In genomic region chr13:114140131-114140908, GRCh38 we compare ENCODE assay signal across 8 cellular contexts. TPM values are rescaled to one million over a fixed set of nuclear protein-coding genes. Genes with fewer than 3 reads are reported as not detected.
DNase-seq lines count a peak whose midpoint lies in the region; ATAC-seq and TF ChIP-seq lines count a peak whose summit lies in the region.
"Had no signal": no experiment of that assay in that cellular context is flagged by ENCODE, and none has a peak within 500 bp of the region (broad histone marks: within the 10 kb centered on the region; RNA-seq: fewer than 3 reads in every experiment).

No MANE protein-coding gene starts in this region.

- H3K27me3 Mint-ChIP-seq in activated CD4-positive, alpha-beta memory T cell treated with anti-CD3 and anti-CD28 coated beads, Interleukin-2, amount 10 ng/mL, durations not matched to agents 7 days and 5 days, result peaks cover 5% of the 10 kb centered on the region
- H3K27me3 Mint-ChIP-seq in naive thymus-derived CD4-positive, alpha-beta T cell, result peaks cover 0 to 5% (median 0%) of the 10 kb centered on the region in 5 donors

- H4K91ac ChIP-seq in IMR-90 (ENCODE audit: insufficient read depth, low read depth, low read length), result no peak overlapping the region

- ATAC-seq in IMR-90 (ENCODE audit: low read depth), result no peak
- peak; percentile 32 for ATAC-seq in naive thymus-derived CD4-positive, alpha-beta T cell

- H3K56ac ChIP-seq in IMR-90 (ENCODE audit: extremely low read depth, insufficient read depth, low read length), result no peak overlapping the region

- peak overlapping the region; percentile 26 for H3K4me3 ChIP-seq in GM12865 (ENCODE audit: low read depth, low read length)
- no peak overlapping the region for H3K4me3 ChIP-seq in IMR-90 (ENCODE audit: insufficient read depth, low read depth, low read length)
- peak overlapping the region; percentile 50 for H3K4me3 ChIP-seq in naive thymus-derived CD4-positive, alpha-beta T cell (ENCODE audit: low read length)
- no peak overlapping the region for H3K4me3 ChIP-seq in H7 (ENCODE audit: insufficient read depth, low read depth, low read length)

- TF ChIP-seq CTCF in GM12865 (IDR thresholded peaks at IDR 0.05; ENCODE audit: insufficient read depth, low read depth, low read length, missing control alignments), result no peak
- TF ChIP-seq CTCF in IMR-90 (conservative IDR thresholded peaks at IDR 0.05; ENCODE audit: low read depth, low read length), result no peak

- H3K9me3 ChIP-seq in IMR-90 (ENCODE audit: control insufficient read depth, insufficient read depth, low read length), result no peaks in the 10 kb centered on the region
- H3K9me3 ChIP-seq in naive thymus-derived CD4-positive, alpha-beta T cell (ENCODE audit: control insufficient read depth in 2 of 3, low read length in 3 of 3), result no peaks in the 10 kb centered on the region

- H4K20me1 ChIP-seq in IMR-90 (ENCODE audit: insufficient read depth, low read length), result 0 out of 2 replicates have a peak, but pooled peaks cover 3% of the 10 kb centered on the region

- 0 out of 2 replicates have a peak overlapping the region, but pooled peaks have one; percentile 29 for H3K23ac ChIP-seq in IMR-90 (ENCODE audit: low read depth, low read length)

- in situ Hi-C loops in IMR-90 (cut with MboI; ENCODE audit: low sequenced_read_pairs), result no loop called here

- H3K36me3 Mint-ChIP-seq in activated CD4-positive, alpha-beta memory T cell treated with anti-CD3 and anti-CD28 coated beads, Interleukin-2, amount 10 ng/mL, durations not matched to agents 7 days and 5 days (ENCODE audit: low read depth), result peaks cover 6% of the 10 kb centered on the region
- peaks cover 0 to 3% (median 0%) of the 10 kb centered on the region in 5 donors for H3K36me3 Mint-ChIP-seq in naive thymus-derived CD4-positive, alpha-beta T cell

- 40% methylated on average over 1 of the region's 25 CpGs; no CpG with 5 or more reads in 1 of the 2 experiments for WGBS in IMR-90 (ENCODE audit: extremely low coverage in 2 of 2, insufficient read length in 1 of 2), 2 experiments

- dilution Hi-C loops in IMR-90 (cut with HindIII; ENCODE audit: low sequenced_read_pairs, unreplicated experiment), result no loop called here

- TF ChIP-seq POLR2A in IMR-90 (IDR thresholded peaks at IDR 0.05; ENCODE audit: low read depth, low read length), result no peak

- no peak overlapping the region for H2BK15ac ChIP-seq in IMR-90 (ENCODE audit: low read depth, low read length)

- H3K4me1 ChIP-seq in IMR-90 (ENCODE audit: control insufficient read depth, insufficient read depth, low read length), result peaks cover 8% of the 10 kb centered on the region
- peaks cover 51 to 55% of the 10 kb centered on the region in 2 donors for H3K4me1 ChIP-seq in naive thymus-derived CD4-positive, alpha-beta T cell (ENCODE audit: control insufficient read depth in 2 of 2, insufficient read depth in 2 of 2, low read length in 2 of 2)

- H2AFZ ChIP-seq in IMR-90 (replicated peaks; ENCODE audit: low read length, poor library complexity), result no peak overlapping the region

- peaks cover 19% of the 10 kb centered on the region for H3K9me1 ChIP-seq in IMR-90 (ENCODE audit: insufficient read depth, low read length)

- BruUV-seq in IMR-90 (replicated peaks; lab: Mats Ljungman, UMichigan), result no TSS peak

- H3K4me2 ChIP-seq in IMR-90 (ENCODE audit: low read depth, low read length), result no peak overlapping the region

- no peak overlapping the region for H2BK5ac ChIP-seq in IMR-90 (ENCODE audit: low read depth, low read length, poor library complexity, severe bottlenecking)

- CTCF ChIA-PET in IMR-90 (lab: Yijun Ruan, JAX), result no interaction called here
- CTCF ChIA-PET in activated CD4-positive, alpha-beta memory T cell treated with anti-CD3 and anti-CD28 coated beads, Interleukin-2, amount 10 ng/mL, durations not matched to agents 7 days and 5 days (lab: Charles Lee), result interaction anchor here (0.6 to 1.5 kb wide), 8 partner anchors 8 to 181 kb away, joined by 3 to 6 read pairs (median 5); no protein-coding TSS in a partner anchor
- CTCF ChIA-PET in naive thymus-derived CD4-positive, alpha-beta T cell (lab: Charles Lee), result interaction anchor here (0.8 to 2.1 kb wide), 5 partner anchors 10 to 86 kb away, joined by 3 to 13 read pairs (median 4); no protein-coding TSS in a partner anchor

- no peak overlapping the region for H4K8ac ChIP-seq in IMR-90 (ENCODE audit: low read depth in 2 of 2, low read length in 2 of 2)

- H3K36me3 ChIP-seq in IMR-90 (ENCODE audit: control insufficient read depth, insufficient read depth, low read length) (no peaks in the 10 kb centered on the region), H7 (replicated peaks; ENCODE audit: control insufficient read depth, insufficient read depth, low read length) (no peaks in the 10 kb centered on the region)
- H3K36me3 ChIP-seq in naive thymus-derived CD4-positive, alpha-beta T cell (ENCODE audit: control insufficient read depth in 2 of 3, insufficient read depth in 3 of 3, low read length in 3 of 3), result no peaks in the 10 kb centered on the region

- no peak overlapping the region for H3K27ac Mint-ChIP-seq in activated CD4-positive, alpha-beta memory T cell treated with anti-CD3 and anti-CD28 coated beads, Interleukin-2, amount 10 ng/mL, durations not matched to agents 7 days and 5 days
- no peak overlapping the region for H3K27ac Mint-ChIP-seq in naive thymus-derived CD4-positive, alpha-beta T cell

- H3K4me1 Mint-ChIP-seq in activated CD4-positive, alpha-beta memory T cell treated with anti-CD3 and anti-CD28 coated beads, Interleukin-2, amount 10 ng/mL, durations not matched to agents 7 days and 5 days, result peaks cover 17% of the 10 kb centered on the region
- H3K4me1 Mint-ChIP-seq in naive thymus-derived CD4-positive, alpha-beta T cell, result peaks cover 13 to 36% (median 26%) of the 10 kb centered on the region in 7 donors

- H3K9me3 Mint-ChIP-seq in activated CD4-positive, alpha-beta memory T cell treated with anti-CD3 and anti-CD28 coated beads, Interleukin-2, amount 10 ng/mL, durations not matched to agents 7 days and 5 days, result peaks cover 2% of the 10 kb centered on the region
- peaks cover 0 to 3% (median 0%) of the 10 kb centered on the region in 11 donors for H3K9me3 Mint-ChIP-seq in naive thymus-derived CD4-positive, alpha-beta T cell

- no peak overlapping the region for H2AK5ac ChIP-seq in IMR-90 (ENCODE audit: low read depth, low read length)

- DNase-seq in GM12865 (ENCODE audit: low read depth) (no peak), IMR-90 (no peak), NOMO-1 treated with dmso at 0.1 percent for 144 hours (lab: John Stamatoyannopoulos, UW; ENCODE audit: unreplicated experiment) (no peak), dedifferentiated amniotic fluid mesenchymal stem cell (ENCODE audit: extremely low spot score) (no peak), H7 (no peak)
- DNase-seq in activated CD4-positive, alpha-beta memory T cell treated with anti-CD3 and anti-CD28 coated beads, Interleukin-2, amount 10 ng/mL, durations not matched to agents 7 days and 5 days, result peak; percentile 35
- DNase-seq in naive thymus-derived CD4-positive, alpha-beta T cell, result peak in 6 of 9 donors; percentile 56 to 69 (median 64)

- no peak overlapping the region for H3K9ac ChIP-seq in IMR-90 (ENCODE audit: low read depth, low read length)

- no peak overlapping the region for H3K27ac ChIP-seq in IMR-90 (ENCODE audit: insufficient read depth, low read length)
- H3K27ac ChIP-seq in naive thymus-derived CD4-positive, alpha-beta T cell (ENCODE audit: low read depth, low read length), result peak overlapping the region; percentile 74

- intact Hi-C loops in IMR-90 (cut with micrococcal nuclease), result no loop called here
- intact Hi-C loops in naive thymus-derived CD4-positive, alpha-beta T cell (cut with micrococcal nuclease), result loop anchor here in 1 of 2 donors (1.0 to 2.0 kb wide), 2 partner anchors 8 to 22 kb away; no protein-coding TSS in a partner anchor

- 0 out of 4 replicates have a peak, but pooled peaks cover 0 to 5% of the 10 kb centered on the region in 2 experiments for H3K79me1 ChIP-seq in IMR-90 (ENCODE audit: low read depth in 1 of 2, low read length in 2 of 2)

- H3K4me3 Mint-ChIP-seq in activated CD4-positive, alpha-beta memory T cell treated with anti-CD3 and anti-CD28 coated beads, Interleukin-2, amount 10 ng/mL, durations not matched to agents 7 days and 5 days, result no peak overlapping the region
- H3K4me3 Mint-ChIP-seq in naive thymus-derived CD4-positive, alpha-beta T cell, result no peak overlapping the region

- POLR2A ChIA-PET in IMR-90 (lab: Charles Lee; ENCODE audit: unreplicated experiment), result no interaction called here
- POLR2A ChIA-PET in activated CD4-positive, alpha-beta memory T cell treated with anti-CD3 and anti-CD28 coated beads, Interleukin-2, amount 10 ng/mL, durations not matched to agents 7 days and 5 days (lab: Charles Lee), result interaction anchor here (0.7 to 2.0 kb wide), 16 partner anchors 8 to 175 kb away, joined by 3 to 81 read pairs (median 5); partner anchors contain the start of genes RASA3 and UPF3A
- POLR2A ChIA-PET in naive thymus-derived CD4-positive, alpha-beta T cell (lab: Charles Lee), result interaction anchor here (0.6 to 2.1 kb wide), 23 partner anchors 8 to 88 kb away, joined by 3 to 71 read pairs (median 6); partner anchors contain the start of genes CFAP97D2 and RASA3

- no peak overlapping the region for H4K5ac ChIP-seq in IMR-90 (ENCODE audit: low read depth, low read length)

- no peak overlapping the region for H3K14ac ChIP-seq in IMR-90 (replicated peaks; ENCODE audit: low read depth, low read length)

- no peak for TF ChIP-seq RAD21 in IMR-90 (IDR thresholded peaks at IDR 0.05; ENCODE audit: low read length)

- no peak overlapping the region for H2BK120ac ChIP-seq in IMR-90 (ENCODE audit: low read depth, low read length)

- H2BK20ac ChIP-seq in IMR-90 (ENCODE audit: low read depth, low read length), result no peak overlapping the region

- no peak overlapping the region for H3K18ac ChIP-seq in IMR-90 (ENCODE audit: low read depth, low read length)

- no peak overlapping the region for H2AK9ac ChIP-seq in IMR-90 (replicated peaks; ENCODE audit: low read depth, low read length, poor library complexity)

- H3K27me3 ChIP-seq in IMR-90 (ENCODE audit: control insufficient read depth, insufficient read depth, low read length) (peaks cover 4% of the 10 kb centered on the region; the same call in 1 of the 2 replicates), H7 (ENCODE audit: control insufficient read depth, insufficient read depth, low read length) (no peaks in the 10 kb centered on the region; the same call in 1 of the 2 replicates)
- no peaks in the 10 kb centered on the region for H3K27me3 ChIP-seq in naive thymus-derived CD4-positive, alpha-beta T cell (ENCODE audit: control insufficient read depth in 2 of 2, insufficient read depth in 2 of 2, low read length in 2 of 2)

- no peak overlapping the region for H3K4ac ChIP-seq in IMR-90 (ENCODE audit: low read depth, low read length)

RNA-seq across cellular contexts. Expression of gene RASA3, which starts 7.9 kb away (rescaled TPM):
- total RNA-seq in IMR-90 (2012; rRNA removed), result 21.0 and 22.8 TPM in 2 replicates
- 31.0 and 31.4 TPM in 2 replicates for polyA plus RNA-seq in IMR-90 (2012; rRNA removed)
- polyA plus RNA-seq in IMR-90 (2012; cell fraction: cytosol; rRNA removed), result 22.9 and 29.5 TPM in 2 replicates
- polyA plus RNA-seq in IMR-90 (2012; cell fraction: nucleus; rRNA removed; ENCODE audit: low replicate concordance), result 48.4 and 48.8 TPM in 2 replicates
- total RNA-seq in activated CD4-positive, alpha-beta memory T cell treated with anti-CD3 and anti-CD28 coated beads, Interleukin-2, amount 10 ng/mL, durations not matched to agents 7 days and 5 days, result 10 to 100 TPM; 97.2 to 99.3 TPM
- total RNA-seq in naive thymus-derived CD4-positive, alpha-beta T cell, result 100 to 1,000 TPM; 110 to 227 (median 199) TPM
- polyA plus RNA-seq in naive thymus-derived CD4-positive, alpha-beta T cell, result 100 to 1,000 TPM; 109 to 195 TPM
- 15.3 and 16.5 TPM in 2 replicates for total RNA-seq in H7 (2014; rRNA removed; shearing (Covaris generic))

RNA-seq across cellular contexts. Expression of gene CFAP97D2, which starts 38.7 kb away (rescaled TPM):
- not detected in 2 replicates for total RNA-seq in IMR-90 (2012; rRNA removed)
- not detected in 2 replicates for polyA plus RNA-seq in IMR-90 (2012; rRNA removed)
- not detected in 2 replicates for polyA plus RNA-seq in IMR-90 (2012; cell fraction: cytosol; rRNA removed)
- polyA plus RNA-seq in IMR-90 (2012; cell fraction: nucleus; rRNA removed; ENCODE audit: low replicate concordance), result not detected in 2 replicates
- not detected for total RNA-seq in activated CD4-positive, alpha-beta memory T cell treated with anti-CD3 and anti-CD28 coated beads, Interleukin-2, amount 10 ng/mL, durations not matched to agents 7 days and 5 days
- total RNA-seq in naive thymus-derived CD4-positive, alpha-beta T cell, result 1 to 10 TPM in 1 of 5 experiments, under 1 TPM in 1, not detected in 3; 0.27 to 1.1 TPM
- under 1 TPM in 1 of 2 donors, not detected in 1; 0.33 TPM for polyA plus RNA-seq in naive thymus-derived CD4-positive, alpha-beta T cell
- total RNA-seq in H7 (2014; rRNA removed; shearing (Covaris generic)), result not detected in 2 replicates
- total RNA-seq: osteocyte had no signal

Comparison
In these comparisons a context has a peak if more than half of its experiments do, and no peak if none do; other contexts are left out.
1. DNase-seq: peak in activated CD4-positive, alpha-beta memory T cell treated with anti-CD3 and anti-CD28 coated beads, Interleukin-2, amount 10 ng/mL, durations not matched to agents 7 days and 5 days (single experiment) and naive thymus-derived CD4-positive, alpha-beta T cell (6 of 9); none in GM12865 (single experiment), IMR-90 (single experiment), NOMO-1 treated with dmso at 0.1 percent for 144 hours (single experiment), dedifferentiated amniotic fluid mesenchymal stem cell (single experiment) and H7 (single experiment).
2. H3K4me3 ChIP-seq: peak in GM12865 (single experiment) and naive thymus-derived CD4-positive, alpha-beta T cell (single experiment); none in IMR-90 (single experiment) and H7 (single experiment).